Comparison of ENCODE assay signal across 29 cellular contexts in the genomic region with DNA sequence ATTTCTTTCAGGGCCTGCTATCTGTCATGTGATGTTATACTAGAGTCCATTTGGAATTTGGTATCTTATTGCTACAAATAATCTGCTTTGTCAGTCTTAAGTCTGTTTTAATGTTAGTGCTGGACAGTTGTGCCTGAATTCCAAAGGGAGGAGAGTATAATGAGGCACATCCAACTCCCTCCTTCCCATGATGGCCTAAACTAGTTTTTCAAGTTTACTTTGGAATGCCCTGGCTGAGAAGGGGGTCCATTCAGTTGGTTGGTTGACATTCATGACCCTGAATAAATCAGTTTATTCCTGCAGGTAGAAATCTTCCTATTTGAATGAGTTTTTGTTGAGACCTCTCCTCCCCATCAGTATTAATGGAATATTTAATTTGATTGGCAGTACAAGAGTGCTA. TPM values are rescaled to one million over a fixed set of nuclear protein-coding genes. Genes with fewer than 3 reads are reported as not detected.
"Had no signal": no experiment of that assay in that cellular context is flagged by ENCODE, and none has a peak within 500 bp of the region (broad histone marks: within the 10 kb centered on the region; RNA-seq: fewer than 3 reads in every experiment).

No MANE protein-coding gene starts in this region.

- H3K27me3 ChIP-seq: adrenal gland, body of pancreas, esophagus squamous epithelium, heart right ventricle, neural progenitor cell, right atrium auricular region, uterus had no signal

- H3K9me3 ChIP-seq: adrenal gland, body of pancreas, esophagus squamous epithelium, right atrium auricular region, thoracic aorta, uterus had no signal

- H2AFZ ChIP-seq: neural progenitor cell, parathyroid adenoma had no signal

- H3K9me3 Mint-ChIP-seq: immature natural killer cell; stimulated activated effector memory CD8-positive, alpha-beta T cell treated with anti-CD3 and anti-CD28 coated beads, Interleukin-12 subunit alpha, Interleukin-12 subunit beta, amount 100 ng/mL, for 72 hours had no signal

- ATAC-seq: activated T-cell treated with anti-CD3 and anti-CD28 coated beads, Interleukin-2, amount 50 U/mL, for 72 hours; body of pancreas; heart right ventricle; left colon; naive thymus-derived CD8-positive, alpha-beta T cell; stimulated activated effector memory CD8-positive, alpha-beta T cell treated with anti-CD3 and anti-CD28 coated beads, Interleukin-12 subunit alpha, Interleukin-12 subunit beta, amount 100 ng/mL, for 72 hours had no signal

- H3K36me3 Mint-ChIP-seq: stimulated activated effector memory CD8-positive, alpha-beta T cell treated with anti-CD3 and anti-CD28 coated beads, Interleukin-12 subunit alpha, Interleukin-12 subunit beta, amount 100 ng/mL, for 72 hours had no signal

- H3K4me1 Mint-ChIP-seq: activated naive CD8-positive, alpha-beta T cell treated with anti-CD3 and anti-CD28 coated beads for 36 hours; immature natural killer cell; neural progenitor cell; stimulated activated effector memory CD8-positive, alpha-beta T cell treated with anti-CD3 and anti-CD28 coated beads, Interleukin-12 subunit alpha, Interleukin-12 subunit beta, amount 100 ng/mL, for 72 hours had no signal

- H3K36me3 ChIP-seq: uterus had no signal

- H3K4me3 Mint-ChIP-seq: activated naive CD8-positive, alpha-beta T cell treated with anti-CD3 and anti-CD28 coated beads for 36 hours; activated T-cell treated with anti-CD3 and anti-CD28 coated beads, Interleukin-2, amount 50 U/mL, for 72 hours; immature natural killer cell; naive thymus-derived CD8-positive, alpha-beta T cell; neural progenitor cell; stimulated activated effector memory CD8-positive, alpha-beta T cell treated with anti-CD3 and anti-CD28 coated beads, Interleukin-12 subunit alpha, Interleukin-12 subunit beta, amount 100 ng/mL, for 72 hours; stimulated activated naive CD8-positive, alpha-beta T cell treated with anti-CD3 and anti-CD28 coated beads, Interleukin-15, Interleukin-2, amounts not matched to agents 100 ng/mL and 50 ng/mL, for 24 hours had no signal

- H3K27ac Mint-ChIP-seq: activated naive CD8-positive, alpha-beta T cell treated with anti-CD3 and anti-CD28 coated beads for 36 hours; activated T-cell treated with anti-CD3 and anti-CD28 coated beads, Interleukin-2, amount 50 U/mL, for 72 hours; immature natural killer cell; naive thymus-derived CD8-positive, alpha-beta T cell; neural progenitor cell; stimulated activated effector memory CD8-positive, alpha-beta T cell treated with anti-CD3 and anti-CD28 coated beads, Interleukin-12 subunit alpha, Interleukin-12 subunit beta, amount 100 ng/mL, for 72 hours; stimulated activated naive CD8-positive, alpha-beta T cell treated with anti-CD3 and anti-CD28 coated beads, Interleukin-15, Interleukin-2, amounts not matched to agents 100 ng/mL and 50 ng/mL, for 24 hours had no signal

- H3K4me3 ChIP-seq: adrenal gland, body of pancreas, esophagus squamous epithelium, heart right ventricle, neural progenitor cell, right atrium auricular region, thoracic aorta, uterus had no signal

- DNase-seq: activated CD4-positive, alpha-beta T cell treated with anti-CD3 and anti-CD28 coated beads for 4 hours; activated CD4-positive, alpha-beta T cell treated with anti-CD3 and anti-CD28 coated beads, Interleukin-2, amount 50 U/mL, for 4 hours; activated effector memory CD4-positive, alpha-beta T cell treated with Interleukin-2 at 50 U/mL for 16 hours; activated naive CD4-positive, alpha-beta T cell treated with Interleukin-2 at 50 U/mL for 16 hours; activated naive CD8-positive, alpha-beta T cell treated with anti-CD3 and anti-CD28 coated beads for 36 hours; activated T-cell treated with anti-CD3 and anti-CD28 coated beads for 4 hours; activated T-cell treated with anti-CD3 and anti-CD28 coated beads, Interleukin-2, amount 50 U/mL, for 72 hours; adrenal gland; aorta; body of pancreas; dermis blood vessel endothelial cell; effector CD4-positive, alpha-beta T cell; esophagus squamous epithelium; foreskin melanocyte; heart right ventricle; immature natural killer cell; kidney; left colon; naive thymus-derived CD8-positive, alpha-beta T cell; occipital lobe; stimulated activated CD4-positive, alpha-beta T cell treated with anti-CD3 and anti-CD28 coated beads, Interleukin-4, amount 100 ng/mL, for 1 hour; uterus had no signal

- H3K4me1 ChIP-seq: uterus had no signal

- H3K4me2 ChIP-seq: neural progenitor cell had no signal

- H3K27ac ChIP-seq: adrenal gland, body of pancreas, epithelial cell of prostate, esophagus squamous epithelium, heart right ventricle, neural progenitor cell, parathyroid adenoma, right atrium auricular region, thoracic aorta, uterus had no signal

- H3K9ac ChIP-seq: neural progenitor cell, parathyroid adenoma had no signal

RNA-seq across cellular contexts. Expression of gene LRRTM2, which starts 9.4 kb away (rescaled TPM):
- total RNA-seq: activated naive CD8-positive, alpha-beta T cell treated with anti-CD3 and anti-CD28 coated beads for 36 hours; naive thymus-derived CD8-positive, alpha-beta T cell; right atrium auricular region had no signal
- polyA plus RNA-seq: immature natural killer cell; naive thymus-derived CD8-positive, alpha-beta T cell had no signal
